Comparison of ENCODE assay signal across 8 cellular contexts in genomic region chr10:73413528-73414229, GRCh38. TPM values are rescaled to one million over a fixed set of nuclear protein-coding genes. Genes with fewer than 3 reads are reported as not detected.
DNase-seq lines count a peak whose midpoint lies in the region; ATAC-seq and TF ChIP-seq lines count a peak whose summit lies in the region.

Gene ANXA7 (minus strand): TSS chr10:73414058. CDS start chr10:73400856, 13,202 bp downstream.

- H3K36me3 Mint-ChIP-seq in CD4-positive, CD25-positive, alpha-beta regulatory T cell, result peaks cover 9% of the 10 kb centered on the region

- peak; percentile 87 to 93 (median 92) for DNase-seq in CD4-positive, CD25-positive, alpha-beta regulatory T cell
- peak; percentile 90 for DNase-seq in NCI-H774 (lab: John Stamatoyannopoulos, UW)
- peak; percentile 92 for DNase-seq in activated CD4-positive, alpha-beta T cell treated with anti-CD3 and anti-CD28 coated beads, Interleukin-2, amount 50 U/mL, for 4 hours
- peak; percentile 90 for DNase-seq in dermis blood vessel endothelial cell
- DNase-seq in stimulated activated CD4-positive, alpha-beta T cell treated with anti-CD3 and anti-CD28 coated beads, Interleukin-4, amount 100 ng/mL, for 1 hour, result peak; percentile 97

- H3K27me3 Mint-ChIP-seq in CD4-positive, CD25-positive, alpha-beta regulatory T cell, result no peaks in the 10 kb centered on the region

- peak; percentile 95 to 97 for ATAC-seq in CD4-positive, CD25-positive, alpha-beta regulatory T cell (ENCODE audit: low read depth in 2 of 2)
- ATAC-seq in GM19351 (IDR thresholded peaks at IDR 0.05; ENCODE audit: unreplicated experiment) (peak; percentile 85), HG03520 (IDR thresholded peaks at IDR 0.05; ENCODE audit: unreplicated experiment) (peak; percentile 75)

- WGBS in liver, result under 1% methylated on average over 62 of the region's 62 CpGs

- no peaks in the 10 kb centered on the region for H3K9me3 ChIP-seq in CD4-positive, CD25-positive, alpha-beta regulatory T cell (ENCODE audit: control insufficient read depth in 2 of 2, low read length in 2 of 2)
- H3K9me3 ChIP-seq in liver (ENCODE audit: control insufficient read depth in 4 of 4, low read length in 3 of 4), result no peaks in the 10 kb centered on the region

- no peaks in the 10 kb centered on the region for H3K36me3 ChIP-seq in CD4-positive, CD25-positive, alpha-beta regulatory T cell (ENCODE audit: control insufficient read depth, insufficient read depth, low read length)
- no peaks in the 10 kb centered on the region for H3K36me3 ChIP-seq in liver (ENCODE audit: control insufficient read depth in 4 of 4, insufficient read depth in 3 of 4, low read depth in 1 of 4, low read length in 3 of 4)

- peak within 1 kb of the TSS; percentile 95 for H3K27ac ChIP-seq in CD4-positive, CD25-positive, alpha-beta regulatory T cell (ENCODE audit: insufficient read depth, low read length, poor library complexity, severe bottlenecking)
- H3K27ac ChIP-seq in liver (ENCODE audit: low read depth in 1 of 2, low read length in 2 of 2), result peak within 1 kb of the TSS; percentile 96 to 98

- peak; percentile 24 for TF ChIP-seq CTCF in liver (IDR thresholded peaks at IDR 0.05; ENCODE audit: low read depth, low read length, missing input control)

- H3K4me1 ChIP-seq in CD4-positive, CD25-positive, alpha-beta regulatory T cell (ENCODE audit: control insufficient read depth, insufficient read depth, low read length, poor library complexity, severe bottlenecking), result peaks cover 25% of the 10 kb centered on the region
- H3K4me1 ChIP-seq in liver (ENCODE audit: control insufficient read depth in 4 of 4, insufficient read depth in 4 of 4, low read length in 3 of 4), result peaks cover 9 to 20% (median 13%) of the 10 kb centered on the region in 4 donors

- peak within 1 kb of the TSS; percentile 65 to 75 for H3K9ac ChIP-seq in liver (ENCODE audit: low read depth in 1 of 2, low read length in 2 of 2)

- TF ChIP-seq RAD21 in liver (IDR thresholded peaks at IDR 0.05), result no peak

- peak within 1 kb of the TSS; percentile 94 for H3K4me3 ChIP-seq in CD4-positive, CD25-positive, alpha-beta regulatory T cell (ENCODE audit: low read depth, low read length)
- peak within 1 kb of the TSS; percentile 85 to 92 (median 91) for H3K4me3 ChIP-seq in liver (ENCODE audit: low read depth in 1 of 3, low read length in 3 of 3)

- H3K4me1 Mint-ChIP-seq in CD4-positive, CD25-positive, alpha-beta regulatory T cell, result peaks cover 34 to 59% (median 45%) of the 10 kb centered on the region in 4 donors

- H3K27ac Mint-ChIP-seq in CD4-positive, CD25-positive, alpha-beta regulatory T cell, result peak within 1 kb of the TSS; percentile 93 to 95 (median 95)

- peak within 1 kb of the TSS; percentile 90 to 97 (median 96) for H3K4me3 Mint-ChIP-seq in CD4-positive, CD25-positive, alpha-beta regulatory T cell

- no peaks in the 10 kb centered on the region for H3K9me3 Mint-ChIP-seq in CD4-positive, CD25-positive, alpha-beta regulatory T cell

- H3K27me3 ChIP-seq in CD4-positive, CD25-positive, alpha-beta regulatory T cell (ENCODE audit: control insufficient read depth, insufficient read depth, low read length), result no peaks in the 10 kb centered on the region
- H3K27me3 ChIP-seq in liver (ENCODE audit: control insufficient read depth in 4 of 4, insufficient read depth in 4 of 4, low read length in 3 of 4), result no peaks in the 10 kb centered on the region

TF ChIP-seq in liver, 16 proteins besides CTCF, POLR2A, EP300 and RAD21:
- peak; percentile 73 for TF ChIP-seq REST (IDR thresholded peaks at IDR 0.05)
- TF ChIP-seq EGR1 (IDR thresholded peaks at IDR 0.05; ENCODE audit: low read depth in 2 of 2), result peak in 1 of 2 donors; percentile 54
- TF ChIP-seq YY1 (IDR thresholded peaks at IDR 0.05), result peak; percentile 86
- peak; percentile 92 for TF ChIP-seq ZBTB33 (IDR thresholded peaks at IDR 0.05)
- no peak for TF ChIP-seq RXRA (IDR thresholded peaks at IDR 0.05)

RNA-seq across cellular contexts. Expression of gene ANXA7, which starts in this region (rescaled TPM):
- total RNA-seq in CD4-positive, CD25-positive, alpha-beta regulatory T cell, result 108 TPM
- 100 to 1,000 TPM; 233 to 325 (median 249) TPM for polyA plus RNA-seq in CD4-positive, CD25-positive, alpha-beta regulatory T cell
- total RNA-seq in dermis blood vessel endothelial cell (100 and 151 TPM in 2 replicates), liver (10 to 100 TPM; 71.6 to 93.0 TPM)
- polyA plus RNA-seq in liver, result 10 to 100 TPM; 87.0 to 93.4 TPM

Comparison
In these comparisons a context has a peak if more than half of its experiments do, and no peak if none do; other contexts are left out.
1. Peak in every context shown above with its lines: DNase-seq, ATAC-seq, H3K4me3 ChIP-seq and H3K27ac ChIP-seq.